Comparison of ENCODE assay signal across 9 cellular contexts in genomic region chr10:109892885-109893284, GRCh38. TPM values are rescaled to one million over a fixed set of nuclear protein-coding genes. Genes with fewer than 3 reads are reported as not detected.
A peak's percentile ranks its signal among the peaks of the same experiment; 100 is the strongest.
DNase-seq lines count a peak whose midpoint lies in the region; ATAC-seq, FAIRE-seq and TF ChIP-seq lines count a peak whose summit lies in the region.
"Had no signal": no experiment of that assay in that cellular context is flagged by ENCODE, and none has a peak within 500 bp of the region (broad histone marks: within the 10 kb centered on the region; RNA-seq: fewer than 3 reads in every experiment).

No MANE protein-coding gene starts in this region.

- H3K27me3 Mint-ChIP-seq in CD4-positive, CD25-positive, alpha-beta regulatory T cell, result no peaks in the 10 kb centered on the region
- no peaks in the 10 kb centered on the region for H3K27me3 Mint-ChIP-seq in neural crest cell (ENCODE audit: low read depth)

- H3K27me3 ChIP-seq in CD4-positive, CD25-positive, alpha-beta regulatory T cell (ENCODE audit: control insufficient read depth, insufficient read depth, low read length), result no peaks in the 10 kb centered on the region
- H3K27me3 ChIP-seq in Karpas-422 (ENCODE audit: low read length), result no peaks in the 10 kb centered on the region

- H3K9me2 ChIP-seq in Karpas-422 (replicated peaks; ENCODE audit: insufficient read depth, low read length), result no peaks in the 10 kb centered on the region

- H3K4me1 ChIP-seq in CD4-positive, CD25-positive, alpha-beta regulatory T cell (ENCODE audit: control insufficient read depth, insufficient read depth, low read length, poor library complexity, severe bottlenecking), result no peaks in the 10 kb centered on the region
- H3K4me1 ChIP-seq in Karpas-422 (ENCODE audit: low read length), result peaks cover 47% of the 10 kb centered on the region

- no peak overlapping the region for H3K27ac ChIP-seq in CD4-positive, CD25-positive, alpha-beta regulatory T cell (ENCODE audit: insufficient read depth, low read length, poor library complexity, severe bottlenecking)
- peak overlapping the region; percentile 77; the same call in 1 of the 2 replicates for H3K27ac ChIP-seq in Karpas-422 (ENCODE audit: low read length)

- no peak overlapping the region for H3K4me3 ChIP-seq in CD4-positive, CD25-positive, alpha-beta regulatory T cell (ENCODE audit: low read depth, low read length)
- H3K4me3 ChIP-seq in Karpas-422 (ENCODE audit: low read length), result no peak overlapping the region

- H3K9me3 Mint-ChIP-seq in CD4-positive, CD25-positive, alpha-beta regulatory T cell, result no peaks in the 10 kb centered on the region
- no peaks in the 10 kb centered on the region for H3K9me3 Mint-ChIP-seq in neural crest cell

- H3K27ac Mint-ChIP-seq in CD4-positive, CD25-positive, alpha-beta regulatory T cell, result peak overlapping the region in 2 of 3 donors; percentile 13 to 78
- peak overlapping the region; percentile 99 for H3K27ac Mint-ChIP-seq in neural crest cell (ENCODE audit: unreplicated experiment)

- no peaks in the 10 kb centered on the region for H3K9me3 ChIP-seq in CD4-positive, CD25-positive, alpha-beta regulatory T cell (ENCODE audit: control insufficient read depth in 2 of 2, low read length in 2 of 2)
- no peaks in the 10 kb centered on the region for H3K9me3 ChIP-seq in Karpas-422 (ENCODE audit: low read length)

- peaks cover 68% of the 10 kb centered on the region for H3K79me2 ChIP-seq in Karpas-422 (ENCODE audit: low read length)

- no peak for TF ChIP-seq POLR2A in H54 (IDR thresholded peaks at IDR 0.05; ENCODE audit: low read depth, low read length)

- TF ChIP-seq CTCF in neural crest cell (conservative IDR thresholded peaks at IDR 0.05), result no peak

- no peak overlapping the region for H3K4me2 ChIP-seq in Karpas-422 (ENCODE audit: low read depth, low read length, poor library complexity, severe bottlenecking)

- H3K36me3 Mint-ChIP-seq in CD4-positive, CD25-positive, alpha-beta regulatory T cell, result peaks cover 34% of the 10 kb centered on the region
- H3K36me3 Mint-ChIP-seq in neural crest cell (ENCODE audit: low read depth), result peaks cover 13% of the 10 kb centered on the region

- ATAC-seq in CD4-positive, CD25-positive, alpha-beta regulatory T cell (ENCODE audit: low read depth in 2 of 2), result no peak
- ATAC-seq in HG02973 (IDR thresholded peaks at IDR 0.05; ENCODE audit: unreplicated experiment) (no peak), HG02678 (IDR thresholded peaks at IDR 0.05; ENCODE audit: unreplicated experiment) (no peak)

- H3K4me3 Mint-ChIP-seq in CD4-positive, CD25-positive, alpha-beta regulatory T cell, result no peak overlapping the region
- no peak overlapping the region for H3K4me3 Mint-ChIP-seq in neural crest cell

- no peak for DNase-seq in CD4-positive, CD25-positive, alpha-beta regulatory T cell
- DNase-seq in Karpas-422, result no peak
- DNase-seq in dermis microvascular lymphatic vessel endothelial cell (ENCODE audit: low read depth in 2 of 2), result peak; percentile 67 to 86
- DNase-seq in neural crest cell (ENCODE audit: low read depth, low spot score), result no peak
- DNase-seq in H54 (ENCODE audit: insufficient read length, low spot score), result no peak
- DNase-seq in COLO668 (lab: John Stamatoyannopoulos, UW; ENCODE audit: unreplicated experiment), result no peak
- DNase-seq: NCI-H1436 had no signal

- peaks cover 28% of the 10 kb centered on the region for H3K36me3 ChIP-seq in CD4-positive, CD25-positive, alpha-beta regulatory T cell (ENCODE audit: control insufficient read depth, insufficient read depth, low read length)
- H3K36me3 ChIP-seq in Karpas-422 (ENCODE audit: insufficient read depth, low read length), result peaks cover 14% of the 10 kb centered on the region; the same call in 1 of the 2 replicates

- H3K9ac ChIP-seq in Karpas-422 (ENCODE audit: low read length), result no peak overlapping the region

- no peak overlapping the region for H2AFZ ChIP-seq in Karpas-422 (ENCODE audit: low read length)

- 0 out of 2 replicates have a peak, but pooled peaks cover 3% of the 10 kb centered on the region for H4K20me1 ChIP-seq in Karpas-422 (ENCODE audit: insufficient read depth, low read depth, low read length)

- peaks cover 5 to 23% (median 18%) of the 10 kb centered on the region in 4 donors for H3K4me1 Mint-ChIP-seq in CD4-positive, CD25-positive, alpha-beta regulatory T cell
- H3K4me1 Mint-ChIP-seq in neural crest cell, result peaks cover 22% of the 10 kb centered on the region

- FAIRE-seq in H54 (lab: Jason Lieb, UNC), result no peak

RNA-seq across cellular contexts. Expression of gene XPNPEP1, which starts 30.4 kb away (rescaled TPM):
- 52.4 TPM for total RNA-seq in CD4-positive, CD25-positive, alpha-beta regulatory T cell
- polyA plus RNA-seq in CD4-positive, CD25-positive, alpha-beta regulatory T cell, result 10 to 100 TPM; 14.9 to 19.2 (median 17.8) TPM
- total RNA-seq in Karpas-422 (2014; rRNA removed; shearing (Covaris generic); ENCODE audit: low replicate concordance), result 198 and 201 TPM in 2 replicates
- total RNA-seq in dermis microvascular lymphatic vessel endothelial cell, result 166 and 201 TPM in 2 replicates
- total RNA-seq in neural crest cell, result 76.8 and 78.4 TPM in 2 replicates

Comparison
In these comparisons a context has a peak if more than half of its experiments do, and no peak if none do; other contexts are left out.
1. DNase-seq: peak in dermis microvascular lymphatic vessel endothelial cell (2 of 2); none in CD4-positive, CD25-positive, alpha-beta regulatory T cell (0 of 3), Karpas-422 (single experiment), neural crest cell (single experiment), H54 (single experiment) and COLO668 (single experiment).